27 cellular contexts compared by ENCODE assay signal in genomic region chr9:17967731-17968130, GRCh38.
"Had no signal": no experiment of that assay in that cellular context is flagged by ENCODE, and none has a peak within 500 bp of the region (broad histone marks: within the 10 kb centered on the region; RNA-seq: fewer than 3 reads in every experiment).

No MANE protein-coding gene starts in this region.

- H3K9me3 Mint-ChIP-seq: dendritic cell treated with granulocyte-macrophage colony-stimulating factor and Interleukin-4, amounts not matched to agents 40 ng/mL and 50 ng/mL, for 4 days; endodermal cell had no signal

- H3K4me1 ChIP-seq: colonic mucosa, esophagus squamous epithelium, foreskin keratinocyte had no signal

- H3K4me1 Mint-ChIP-seq: endodermal cell had no signal

- H3K36me3 ChIP-seq: colonic mucosa, esophagus muscularis mucosa, esophagus squamous epithelium, gastrocnemius medialis, gastroesophageal sphincter had no signal

- H3K4me3 Mint-ChIP-seq: dendritic cell treated with granulocyte-macrophage colony-stimulating factor and Interleukin-4, amounts not matched to agents 40 ng/mL and 50 ng/mL, for 4 days; effector memory CD8-positive, alpha-beta T cell; endodermal cell had no signal

- H3K4me3 ChIP-seq: colonic mucosa, coronary artery, dorsolateral prefrontal cortex, esophagus muscularis mucosa, esophagus squamous epithelium, gastrocnemius medialis, gastroesophageal sphincter had no signal

- H3K27me3 ChIP-seq: colonic mucosa, esophagus muscularis mucosa, esophagus squamous epithelium, foreskin keratinocyte, gastrocnemius medialis, gastroesophageal sphincter had no signal

- H3K27ac Mint-ChIP-seq: dendritic cell treated with granulocyte-macrophage colony-stimulating factor and Interleukin-4, amounts not matched to agents 40 ng/mL and 50 ng/mL, for 4 days; effector memory CD8-positive, alpha-beta T cell; endodermal cell had no signal

- FAIRE-seq: colon, endometrium, endothelial cell of umbilical vein, frontal cortex had no signal

- ATAC-seq: effector memory CD8-positive, alpha-beta T cell; esophagus mucosa; foreskin keratinocyte; gastrocnemius medialis; gastroesophageal sphincter had no signal

- H3K9me3 ChIP-seq: colonic mucosa, esophagus muscularis mucosa, esophagus squamous epithelium, gastrocnemius medialis, gastroesophageal sphincter had no signal

- H3K27me3 Mint-ChIP-seq: dendritic cell treated with granulocyte-macrophage colony-stimulating factor and Interleukin-4, amounts not matched to agents 40 ng/mL and 50 ng/mL, for 4 days; effector memory CD8-positive, alpha-beta T cell had no signal

- DNase-seq: colonic mucosa; cortex of kidney; dermis blood vessel endothelial cell; dorsolateral prefrontal cortex; effector CD4-positive, alpha-beta T cell; effector CD8-positive, alpha-beta T cell; effector memory CD4-positive, alpha-beta T cell; effector memory CD8-positive, alpha-beta T cell; endodermal cell; erythroblast; esophagus squamous epithelium; foreskin fibroblast; foreskin keratinocyte; foreskin melanocyte; gastrocnemius medialis; glutamatergic neuron; head of caudate nucleus had no signal

- H3K27ac ChIP-seq: colonic mucosa, coronary artery, dorsolateral prefrontal cortex, epithelial cell of prostate, esophagus squamous epithelium, foreskin keratinocyte, gastrocnemius medialis, gastroesophageal sphincter had no signal
